In genomic region chr1:22817462-22817861, GRCh38 we compare ENCODE assay signal across 23 cellular contexts.
DNase-seq lines count a peak whose midpoint lies in the region; ATAC-seq and TF ChIP-seq lines count a peak whose summit lies in the region.
"Had no signal": no experiment of that assay in that cellular context is flagged by ENCODE, and none has a peak within 500 bp of the region (broad histone marks: within the 10 kb centered on the region; RNA-seq: fewer than 3 reads in every experiment).

No MANE protein-coding gene starts in this region.

- TF ChIP-seq POLR2A in spleen (IDR thresholded peaks at IDR 0.05): no peak

- intact Hi-C loops in spleen (cut with DNase I; ENCODE audit: low total_unique reads): no loop called here

- no peak overlapping the region for H3K4me3 ChIP-seq in mesendoderm (ENCODE audit: low read length)
- no peak overlapping the region for H3K4me3 ChIP-seq in spleen
- H3K4me3 ChIP-seq: GM23338, HAP-1, PC-9 had no signal

- H3K4me1 Mint-ChIP-seq in chondrocyte (ENCODE audit: low read depth): no peaks in the 10 kb centered on the region

- H3K36me3 ChIP-seq in mesendoderm (ENCODE audit: control insufficient read depth, insufficient read depth, low read length) (no peaks in the 10 kb centered on the region), spleen (no peaks in the 10 kb centered on the region)
- H3K36me3 ChIP-seq: HAP-1 had no signal

- ATAC-seq in HG03565 (IDR thresholded peaks at IDR 0.05; ENCODE audit: unreplicated experiment) (no peak), HG03457 (IDR thresholded peaks at IDR 0.05; ENCODE audit: unreplicated experiment) (no peak), HG02870 (IDR thresholded peaks at IDR 0.05; ENCODE audit: unreplicated experiment) (no peak)
- ATAC-seq: GM23338 had no signal

- DNase-seq in DMS 273 (lab: John Stamatoyannopoulos, UW; ENCODE audit: unreplicated experiment) (peak; percentile 33), DMS 273 treated with DMSO at 0.1 percent for 48 hours (lab: John Stamatoyannopoulos, UW) (no peak), chondrocyte (ENCODE audit: low spot score) (peak; percentile 48), mesendoderm (no peak), spleen (peak; percentile 47)
- DNase-seq: ACHN, Calu3, DMS53, KG1, MM.1S, NCI-H1048, NCI-H1694, NCI-H2081, NCI-H2227 treated with DMSO at 0.1 percent for 48 hours, NCI-H526 treated with DMSO at 0.1 percent for 48 hours, PC-9, SHP77 had no signal

- H3K56ac ChIP-seq in mesendoderm (ENCODE audit: low read length): no peak overlapping the region

- peak overlapping the region; percentile 28 for H3K4ac ChIP-seq in mesendoderm (ENCODE audit: low read depth, low read length)

- H3K9ac ChIP-seq in mesendoderm (ENCODE audit: low read length): no peak overlapping the region

- H2BK5ac ChIP-seq in mesendoderm (ENCODE audit: low read length): no peak overlapping the region

- no peaks in the 10 kb centered on the region for H3K27me3 Mint-ChIP-seq in chondrocyte (ENCODE audit: low read depth)

- H3K23ac ChIP-seq in mesendoderm (ENCODE audit: low read length): no peak overlapping the region

- no peak overlapping the region for H2AK5ac ChIP-seq in mesendoderm (ENCODE audit: low read length)

- TF ChIP-seq CTCF in chondrocyte (IDR thresholded peaks at IDR 0.05): no peak
- TF ChIP-seq CTCF in spleen (IDR thresholded peaks at IDR 0.05 in 8 of 11, conservative IDR thresholded peaks at IDR 0.05 in 3 of 11): no peak

- no peaks in the 10 kb centered on the region for H3K79me2 ChIP-seq in mesendoderm (ENCODE audit: control insufficient read depth, insufficient read depth, low read length)

- H3K4me2 ChIP-seq in mesendoderm (ENCODE audit: low read length): no peak overlapping the region
- H3K4me2 ChIP-seq: GM23338, PC-9 had no signal

- no peak overlapping the region for H2BK120ac ChIP-seq in mesendoderm (ENCODE audit: low read depth, low read length)

- peaks cover 1% of the 10 kb centered on the region for H3K36me3 Mint-ChIP-seq in chondrocyte (ENCODE audit: low read depth)

- no peaks in the 10 kb centered on the region for H3K27me3 ChIP-seq in mesendoderm (ENCODE audit: insufficient read depth, low read length, poor library complexity)
- peaks cover 0 to 7% (median 0%) of the 10 kb centered on the region in 7 donors for H3K27me3 ChIP-seq in spleen (replicated peaks in 1 of 7)

- no peak overlapping the region for H2BK15ac ChIP-seq in mesendoderm (replicated peaks; ENCODE audit: low read depth)

- no peak overlapping the region for H3K4me3 Mint-ChIP-seq in chondrocyte (ENCODE audit: unreplicated experiment)
- H3K4me3 Mint-ChIP-seq: GM23338 had no signal

- H4K5ac ChIP-seq in mesendoderm (ENCODE audit: low read length): no peak overlapping the region

- no CpG with 5 or more reads among the region's 5 CpGs for WGBS in mesendoderm (ENCODE audit: extremely low coverage, insufficient coverage, low lambda C conversion rate)
- WGBS in spleen, 5 donors: 78 to 90% (median 83%) methylated on average over 2 to 5 of the region's 5 CpGs

- H3K18ac ChIP-seq in mesendoderm (ENCODE audit: low read length): no peak overlapping the region

- H3K27ac Mint-ChIP-seq in chondrocyte (ENCODE audit: unreplicated experiment): no peak overlapping the region

- H3K27ac ChIP-seq in mesendoderm (ENCODE audit: low read depth, low read length) (no peak overlapping the region), spleen (no peak overlapping the region)
- H3K27ac ChIP-seq: 22Rv1, PC-9 had no signal

- H4K8ac ChIP-seq in mesendoderm (ENCODE audit: low read depth, low read length): no peak overlapping the region

- H3K4me1 ChIP-seq in mesendoderm (ENCODE audit: control insufficient read depth, low read depth, low read length) (no peaks in the 10 kb centered on the region), spleen (no peaks in the 10 kb centered on the region)
- H3K4me1 ChIP-seq: HAP-1 had no signal

- no peaks in the 10 kb centered on the region for H3K9me3 Mint-ChIP-seq in chondrocyte (ENCODE audit: low read depth)
- H3K9me3 Mint-ChIP-seq: GM23338 had no signal

- H3K9me3 ChIP-seq in spleen: no peaks in the 10 kb centered on the region
- H3K9me3 ChIP-seq: HAP-1 had no signal

- H3K79me1 ChIP-seq in mesendoderm (ENCODE audit: low read length): no peaks in the 10 kb centered on the region

Comparison
In these comparisons a context has a peak if more than half of its experiments do, and no peak if none do; other contexts are left out.
1. DNase-seq: peak in DMS 273 (single experiment), chondrocyte (single experiment) and spleen (single experiment); none in DMS 273 treated with DMSO at 0.1 percent for 48 hours (single experiment) and mesendoderm (single experiment).